In genomic region chr16:68235105-68235881, GRCh38 we compare ENCODE assay signal across 1 cellular context.
A peak's percentile ranks its signal among the peaks of the same experiment; 100 is the strongest.
TF ChIP-seq lines count a peak whose summit lies in the region.

No MANE protein-coding gene starts in this region.

TF ChIP-seq in HepG2, 621 proteins besides CTCF, POLR2A, EP300 and RAD21 (continued from another document and continues in another):
- TF ChIP-seq, protein P1, sequence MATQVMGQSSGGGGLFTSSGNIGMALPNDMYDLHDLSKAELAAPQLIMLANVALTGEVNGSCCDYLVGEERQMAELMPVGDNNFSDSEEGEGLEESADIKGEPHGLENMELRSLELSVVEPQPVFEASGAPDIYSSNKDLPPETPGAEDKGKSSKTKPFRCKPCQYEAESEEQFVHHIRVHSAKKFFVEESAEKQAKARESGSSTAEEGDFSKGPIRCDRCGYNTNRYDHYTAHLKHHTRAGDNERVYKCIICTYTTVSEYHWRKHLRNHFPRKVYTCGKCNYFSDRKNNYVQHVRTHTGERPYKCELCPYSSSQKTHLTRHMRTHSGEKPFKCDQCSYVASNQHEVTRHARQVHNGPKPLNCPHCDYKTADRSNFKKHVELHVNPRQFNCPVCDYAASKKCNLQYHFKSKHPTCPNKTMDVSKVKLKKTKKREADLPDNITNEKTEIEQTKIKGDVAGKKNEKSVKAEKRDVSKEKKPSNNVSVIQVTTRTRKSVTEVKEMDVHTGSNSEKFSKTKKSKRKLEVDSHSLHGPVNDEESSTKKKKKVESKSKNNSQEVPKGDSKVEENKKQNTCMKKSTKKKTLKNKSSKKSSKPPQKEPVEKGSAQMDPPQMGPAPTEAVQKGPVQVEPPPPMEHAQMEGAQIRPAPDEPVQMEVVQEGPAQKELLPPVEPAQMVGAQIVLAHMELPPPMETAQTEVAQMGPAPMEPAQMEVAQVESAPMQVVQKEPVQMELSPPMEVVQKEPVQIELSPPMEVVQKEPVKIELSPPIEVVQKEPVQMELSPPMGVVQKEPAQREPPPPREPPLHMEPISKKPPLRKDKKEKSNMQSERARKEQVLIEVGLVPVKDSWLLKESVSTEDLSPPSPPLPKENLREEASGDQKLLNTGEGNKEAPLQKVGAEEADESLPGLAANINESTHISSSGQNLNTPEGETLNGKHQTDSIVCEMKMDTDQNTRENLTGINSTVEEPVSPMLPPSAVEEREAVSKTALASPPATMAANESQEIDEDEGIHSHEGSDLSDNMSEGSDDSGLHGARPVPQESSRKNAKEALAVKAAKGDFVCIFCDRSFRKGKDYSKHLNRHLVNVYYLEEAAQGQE (IDR thresholded peaks at IDR 0.05; ENCODE audit: borderline replicate concordance in 1 of 2, low read depth in 1 of 2, low read length in 2 of 2): no peak
- no peak for TF ChIP-seq TBL1XR1 (IDR thresholded peaks at IDR 0.05; ENCODE audit: borderline replicate concordance, low read length, partially characterized antibody)
- TF ChIP-seq NFYB (CRISPR knock-in tag; IDR thresholded peaks at IDR 0.05): no peak
- no peak for TF ChIP-seq E2F5 (CRISPR knock-in tag; conservative IDR thresholded peaks at IDR 0.05)
- no peak for TF ChIP-seq GMEB2 (CRISPR knock-in tag; IDR thresholded peaks at IDR 0.05; ENCODE audit: low read depth)
- TF ChIP-seq ZNF639 (CRISPR knock-in tag; conservative IDR thresholded peaks at IDR 0.05): no peak
- no peak for TF ChIP-seq ISL2 (CRISPR knock-in tag; IDR thresholded peaks at IDR 0.05)
- TF ChIP-seq ZNF484 (CRISPR knock-in tag; IDR thresholded peaks at IDR 0.05; ENCODE audit: borderline replicate concordance, low read depth): 0 out of 2 replicates have a peak, but pooled peaks have one; percentile 49
- TF ChIP-seq ZNF160 (CRISPR knock-in tag; IDR thresholded peaks at IDR 0.05): no peak
- TF ChIP-seq POLR2AphosphoS5 (IDR thresholded peaks at IDR 0.05; ENCODE audit: low read depth, low read length): no peak
- TF ChIP-seq ZBTB33 (CRISPR knock-in tag; IDR thresholded peaks at IDR 0.05): no peak
- peak; percentile 12; the same call in 1 of the 2 replicates for TF ChIP-seq KDM5B (CRISPR knock-in tag; IDR thresholded peaks at IDR 0.05; ENCODE audit: borderline replicate concordance)
- no peak for TF ChIP-seq ZNF12 (CRISPR knock-in tag; IDR thresholded peaks at IDR 0.05)
- TF ChIP-seq FOXJ3 (CRISPR knock-in tag; IDR thresholded peaks at IDR 0.05; ENCODE audit: borderline replicate concordance): no peak
- TF ChIP-seq, protein P2, sequence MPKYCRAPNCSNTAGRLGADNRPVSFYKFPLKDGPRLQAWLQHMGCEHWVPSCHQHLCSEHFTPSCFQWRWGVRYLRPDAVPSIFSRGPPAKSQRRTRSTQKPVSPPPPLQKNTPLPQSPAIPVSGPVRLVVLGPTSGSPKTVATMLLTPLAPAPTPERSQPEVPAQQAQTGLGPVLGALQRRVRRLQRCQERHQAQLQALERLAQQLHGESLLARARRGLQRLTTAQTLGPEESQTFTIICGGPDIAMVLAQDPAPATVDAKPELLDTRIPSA (CRISPR knock-in tag; IDR thresholded peaks at IDR 0.05; ENCODE audit: borderline replicate concordance): no peak
- TF ChIP-seq HIVEP1 (CRISPR knock-in tag; IDR thresholded peaks at IDR 0.05): no peak
- TF ChIP-seq ZZZ3 (CRISPR knock-in tag; IDR thresholded peaks at IDR 0.05; ENCODE audit: borderline replicate concordance): peak; percentile 71; the same call in 1 of the 2 replicates
- TF ChIP-seq ZNF431 (CRISPR knock-in tag; IDR thresholded peaks at IDR 0.05; ENCODE audit: borderline replicate concordance, low read depth): no peak
- peak; percentile 82 for TF ChIP-seq TMF1 (CRISPR knock-in tag; IDR thresholded peaks at IDR 0.05; ENCODE audit: low read depth)
- TF ChIP-seq ZNF17 (CRISPR knock-in tag; IDR thresholded peaks at IDR 0.05): no peak
- peak; percentile 65 for TF ChIP-seq TAF1 (CRISPR knock-in tag; IDR thresholded peaks at IDR 0.05)
- TF ChIP-seq, protein P3, sequence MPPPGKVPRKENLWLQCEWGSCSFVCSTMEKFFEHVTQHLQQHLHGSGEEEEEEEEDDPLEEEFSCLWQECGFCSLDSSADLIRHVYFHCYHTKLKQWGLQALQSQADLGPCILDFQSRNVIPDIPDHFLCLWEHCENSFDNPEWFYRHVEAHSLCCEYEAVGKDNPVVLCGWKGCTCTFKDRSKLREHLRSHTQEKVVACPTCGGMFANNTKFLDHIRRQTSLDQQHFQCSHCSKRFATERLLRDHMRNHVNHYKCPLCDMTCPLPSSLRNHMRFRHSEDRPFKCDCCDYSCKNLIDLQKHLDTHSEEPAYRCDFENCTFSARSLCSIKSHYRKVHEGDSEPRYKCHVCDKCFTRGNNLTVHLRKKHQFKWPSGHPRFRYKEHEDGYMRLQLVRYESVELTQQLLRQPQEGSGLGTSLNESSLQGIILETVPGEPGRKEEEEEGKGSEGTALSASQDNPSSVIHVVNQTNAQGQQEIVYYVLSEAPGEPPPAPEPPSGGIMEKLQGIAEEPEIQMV (CRISPR knock-in tag; IDR thresholded peaks at IDR 0.05; ENCODE audit: low read depth): no peak
- TF ChIP-seq CREM (IDR thresholded peaks at IDR 0.05): no peak
- no peak for TF ChIP-seq CREM (CRISPR knock-in tag; IDR thresholded peaks at IDR 0.05)
- peak; percentile 8; the same call in 1 of the 2 replicates for TF ChIP-seq ATF7-NPFF (CRISPR knock-in tag; IDR thresholded peaks at IDR 0.05; ENCODE audit: low read depth)
- peak; percentile 19; the same call in 1 of the 2 replicates for TF ChIP-seq ERF (CRISPR knock-in tag; IDR thresholded peaks at IDR 0.05)
- no peak for TF ChIP-seq NR2F2 (IDR thresholded peaks at IDR 0.05; ENCODE audit: borderline replicate concordance, low read depth)
- TF ChIP-seq ZNF331 (CRISPR knock-in tag; IDR thresholded peaks at IDR 0.05): no peak; the same call in 1 of the 2 replicates
- TF ChIP-seq, protein P4, sequence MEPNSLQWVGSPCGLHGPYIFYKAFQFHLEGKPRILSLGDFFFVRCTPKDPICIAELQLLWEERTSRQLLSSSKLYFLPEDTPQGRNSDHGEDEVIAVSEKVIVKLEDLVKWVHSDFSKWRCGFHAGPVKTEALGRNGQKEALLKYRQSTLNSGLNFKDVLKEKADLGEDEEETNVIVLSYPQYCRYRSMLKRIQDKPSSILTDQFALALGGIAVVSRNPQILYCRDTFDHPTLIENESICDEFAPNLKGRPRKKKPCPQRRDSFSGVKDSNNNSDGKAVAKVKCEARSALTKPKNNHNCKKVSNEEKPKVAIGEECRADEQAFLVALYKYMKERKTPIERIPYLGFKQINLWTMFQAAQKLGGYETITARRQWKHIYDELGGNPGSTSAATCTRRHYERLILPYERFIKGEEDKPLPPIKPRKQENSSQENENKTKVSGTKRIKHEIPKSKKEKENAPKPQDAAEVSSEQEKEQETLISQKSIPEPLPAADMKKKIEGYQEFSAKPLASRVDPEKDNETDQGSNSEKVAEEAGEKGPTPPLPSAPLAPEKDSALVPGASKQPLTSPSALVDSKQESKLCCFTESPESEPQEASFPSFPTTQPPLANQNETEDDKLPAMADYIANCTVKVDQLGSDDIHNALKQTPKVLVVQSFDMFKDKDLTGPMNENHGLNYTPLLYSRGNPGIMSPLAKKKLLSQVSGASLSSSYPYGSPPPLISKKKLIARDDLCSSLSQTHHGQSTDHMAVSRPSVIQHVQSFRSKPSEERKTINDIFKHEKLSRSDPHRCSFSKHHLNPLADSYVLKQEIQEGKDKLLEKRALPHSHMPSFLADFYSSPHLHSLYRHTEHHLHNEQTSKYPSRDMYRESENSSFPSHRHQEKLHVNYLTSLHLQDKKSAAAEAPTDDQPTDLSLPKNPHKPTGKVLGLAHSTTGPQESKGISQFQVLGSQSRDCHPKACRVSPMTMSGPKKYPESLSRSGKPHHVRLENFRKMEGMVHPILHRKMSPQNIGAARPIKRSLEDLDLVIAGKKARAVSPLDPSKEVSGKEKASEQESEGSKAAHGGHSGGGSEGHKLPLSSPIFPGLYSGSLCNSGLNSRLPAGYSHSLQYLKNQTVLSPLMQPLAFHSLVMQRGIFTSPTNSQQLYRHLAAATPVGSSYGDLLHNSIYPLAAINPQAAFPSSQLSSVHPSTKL (CRISPR knock-in tag; IDR thresholded peaks at IDR 0.05): no peak
- TF ChIP-seq, protein P5, sequence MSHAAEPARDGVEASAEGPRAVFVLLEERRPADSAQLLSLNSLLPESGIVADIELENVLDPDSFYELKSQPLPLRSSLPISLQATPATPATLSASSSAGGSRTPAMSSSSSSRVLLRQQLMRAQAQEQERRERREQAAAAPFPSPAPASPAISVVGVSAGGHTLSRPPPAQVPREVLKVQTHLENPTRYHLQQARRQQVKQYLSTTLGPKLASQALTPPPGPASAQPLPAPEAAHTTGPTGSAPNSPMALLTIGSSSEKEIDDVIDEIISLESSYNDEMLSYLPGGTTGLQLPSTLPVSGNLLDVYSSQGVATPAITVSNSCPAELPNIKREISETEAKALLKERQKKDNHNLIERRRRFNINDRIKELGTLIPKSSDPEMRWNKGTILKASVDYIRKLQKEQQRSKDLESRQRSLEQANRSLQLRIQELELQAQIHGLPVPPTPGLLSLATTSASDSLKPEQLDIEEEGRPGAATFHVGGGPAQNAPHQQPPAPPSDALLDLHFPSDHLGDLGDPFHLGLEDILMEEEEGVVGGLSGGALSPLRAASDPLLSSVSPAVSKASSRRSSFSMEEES (CRISPR knock-in tag; IDR thresholded peaks at IDR 0.05): 0 out of 2 replicates have a peak, but pooled peaks have one; percentile 7
- no peak for TF ChIP-seq U2AF2 (IDR thresholded peaks at IDR 0.05; ENCODE audit: low read depth, low read length)
- no peak for TF ChIP-seq MAFK (conservative IDR thresholded peaks at IDR 0.05 in 1 of 2, IDR thresholded peaks at IDR 0.05 in 1 of 2; ENCODE audit: low read length in 2 of 2)
- no peak for TF ChIP-seq TBX3 (IDR thresholded peaks at IDR 0.05; ENCODE audit: borderline replicate concordance)
- TF ChIP-seq MTF2 (CRISPR knock-in tag; IDR thresholded peaks at IDR 0.05; ENCODE audit: borderline replicate concordance): peak; percentile 91
- TF ChIP-seq, protein P6, sequence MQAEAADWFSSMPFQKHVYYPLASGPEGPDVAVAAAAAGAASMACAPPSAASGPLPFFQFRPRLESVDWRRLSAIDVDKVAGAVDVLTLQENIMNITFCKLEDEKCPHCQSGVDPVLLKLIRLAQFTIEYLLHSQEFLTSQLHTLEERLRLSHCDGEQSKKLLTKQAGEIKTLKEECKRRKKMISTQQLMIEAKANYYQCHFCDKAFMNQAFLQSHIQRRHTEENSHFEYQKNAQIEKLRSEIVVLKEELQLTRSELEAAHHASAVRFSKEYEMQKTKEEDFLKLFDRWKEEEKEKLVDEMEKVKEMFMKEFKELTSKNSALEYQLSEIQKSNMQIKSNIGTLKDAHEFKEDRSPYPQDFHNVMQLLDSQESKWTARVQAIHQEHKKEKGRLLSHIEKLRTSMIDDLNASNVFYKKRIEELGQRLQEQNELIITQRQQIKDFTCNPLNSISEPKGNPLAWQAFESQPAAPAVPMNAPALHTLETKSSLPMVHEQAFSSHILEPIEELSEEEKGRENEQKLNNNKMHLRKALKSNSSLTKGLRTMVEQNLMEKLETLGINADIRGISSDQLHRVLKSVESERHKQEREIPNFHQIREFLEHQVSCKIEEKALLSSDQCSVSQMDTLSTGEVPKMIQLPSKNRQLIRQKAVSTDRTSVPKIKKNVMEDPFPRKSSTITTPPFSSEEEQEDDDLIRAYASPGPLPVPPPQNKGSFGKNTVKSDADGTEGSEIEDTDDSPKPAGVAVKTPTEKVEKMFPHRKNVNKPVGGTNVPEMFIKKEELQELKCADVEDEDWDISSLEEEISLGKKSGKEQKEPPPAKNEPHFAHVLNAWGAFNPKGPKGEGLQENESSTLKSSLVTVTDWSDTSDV (CRISPR knock-in tag; IDR thresholded peaks at IDR 0.05): no peak; the same call in none of the 2 replicates
- no peak for TF ChIP-seq ATM (IDR thresholded peaks at IDR 0.05; ENCODE audit: borderline replicate concordance)
